Comparison of ENCODE assay signal across 7 cellular contexts in the genomic region with DNA sequence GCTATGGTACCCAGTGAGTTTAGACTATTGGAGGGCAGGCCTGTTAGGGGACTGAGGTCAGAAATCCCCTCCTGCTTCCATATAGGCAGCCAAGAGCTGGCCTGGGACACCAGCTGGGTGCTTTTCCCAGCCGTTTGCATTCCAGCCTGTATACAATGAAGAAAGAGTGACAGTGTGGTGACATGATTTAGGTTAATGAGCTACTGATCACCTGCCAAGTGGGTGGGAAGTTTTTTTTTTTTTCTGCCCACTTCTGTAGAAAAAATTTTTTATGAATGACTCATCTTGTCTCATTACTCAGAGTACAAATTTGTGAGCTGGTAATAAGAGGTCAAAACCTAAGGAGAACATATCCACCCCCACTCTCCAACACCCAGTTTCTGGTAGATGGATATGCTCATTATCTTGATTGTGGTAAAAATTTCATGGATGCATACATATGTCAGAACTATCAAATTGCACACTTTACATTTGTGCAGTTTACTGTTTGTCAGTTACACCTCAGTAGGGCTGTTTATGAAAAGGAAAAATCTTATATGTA. TPM values are rescaled to one million over a fixed set of nuclear protein-coding genes. Genes with fewer than 3 reads are reported as not detected.
DNase-seq lines count a peak whose midpoint lies in the region; ATAC-seq lines count a peak whose summit lies in the region.

No MANE protein-coding gene starts in this region.

- no peaks in the 10 kb centered on the region for H3K36me3 Mint-ChIP-seq in stimulated activated effector memory CD8-positive, alpha-beta T cell treated with anti-CD3 and anti-CD28 coated beads, Interleukin-12 subunit alpha, Interleukin-12 subunit beta, amount 100 ng/mL, for 72 hours
- no peaks in the 10 kb centered on the region for H3K36me3 Mint-ChIP-seq in CD4-positive, alpha-beta memory T cell

- intact Hi-C loops in CD4-positive, alpha-beta memory T cell (cut with micrococcal nuclease): no loop called here

- H3K4me1 ChIP-seq in CD4-positive, alpha-beta memory T cell (ENCODE audit: insufficient read depth, low read length): no peaks in the 10 kb centered on the region

- peaks cover 9% of the 10 kb centered on the region for H3K4me1 Mint-ChIP-seq in stimulated activated effector memory CD8-positive, alpha-beta T cell treated with anti-CD3 and anti-CD28 coated beads, Interleukin-12 subunit alpha, Interleukin-12 subunit beta, amount 100 ng/mL, for 72 hours
- no peaks in the 10 kb centered on the region for H3K4me1 Mint-ChIP-seq in CD4-positive, alpha-beta memory T cell

- no peaks in the 10 kb centered on the region for H3K36me3 ChIP-seq in CD4-positive, alpha-beta memory T cell (ENCODE audit: insufficient read depth, low read length)

- peaks cover 0 to 2% of the 10 kb centered on the region in 2 donors for H3K27me3 Mint-ChIP-seq in CD4-positive, alpha-beta memory T cell

- H3K27me3 ChIP-seq in CD4-positive, alpha-beta memory T cell (ENCODE audit: insufficient read depth, low read length): no peaks in the 10 kb centered on the region

- no peaks in the 10 kb centered on the region for H3K9me3 ChIP-seq in CD4-positive, alpha-beta memory T cell (ENCODE audit: control insufficient read depth in 1 of 2, low read length in 2 of 2)

- peak; percentile 21 for DNase-seq in NCI-H2227 (lab: John Stamatoyannopoulos, UW; ENCODE audit: unreplicated experiment)
- no peak for DNase-seq in stimulated activated effector memory CD8-positive, alpha-beta T cell treated with anti-CD3 and anti-CD28 coated beads, Interleukin-12 subunit alpha, Interleukin-12 subunit beta, amount 100 ng/mL, for 72 hours (ENCODE audit: low spot score in 2 of 2)
- no peak for DNase-seq in CD4-positive, alpha-beta memory T cell

- H3K9me3 Mint-ChIP-seq in stimulated activated effector memory CD8-positive, alpha-beta T cell treated with anti-CD3 and anti-CD28 coated beads, Interleukin-12 subunit alpha, Interleukin-12 subunit beta, amount 100 ng/mL, for 72 hours: no peaks in the 10 kb centered on the region
- H3K9me3 Mint-ChIP-seq in CD4-positive, alpha-beta memory T cell: no peaks in the 10 kb centered on the region

- no peak overlapping the region for H3K4me3 Mint-ChIP-seq in stimulated activated effector memory CD8-positive, alpha-beta T cell treated with anti-CD3 and anti-CD28 coated beads, Interleukin-12 subunit alpha, Interleukin-12 subunit beta, amount 100 ng/mL, for 72 hours
- H3K4me3 Mint-ChIP-seq in CD4-positive, alpha-beta memory T cell: no peak overlapping the region

- POLR2A ChIA-PET in CD4-positive, alpha-beta memory T cell (lab: Charles Lee; ENCODE audit: partially characterized antibody): no interaction called here

- H3K4me3 ChIP-seq in CD4-positive, alpha-beta memory T cell (ENCODE audit: low read length in 2 of 2): no peak overlapping the region

- no peak overlapping the region for H3K27ac Mint-ChIP-seq in stimulated activated effector memory CD8-positive, alpha-beta T cell treated with anti-CD3 and anti-CD28 coated beads, Interleukin-12 subunit alpha, Interleukin-12 subunit beta, amount 100 ng/mL, for 72 hours
- peak overlapping the region in 1 of 7 donors; percentile 27 for H3K27ac Mint-ChIP-seq in CD4-positive, alpha-beta memory T cell

- ATAC-seq in GM18868 (IDR thresholded peaks at IDR 0.05; ENCODE audit: unreplicated experiment) (peak; percentile 48), esophagus mucosa (peak; percentile 81), HG03442 (IDR thresholded peaks at IDR 0.05; ENCODE audit: unreplicated experiment) (no peak), GM21529 (IDR thresholded peaks at IDR 0.05; ENCODE audit: unreplicated experiment) (no peak)
- ATAC-seq in stimulated activated effector memory CD8-positive, alpha-beta T cell treated with anti-CD3 and anti-CD28 coated beads, Interleukin-12 subunit alpha, Interleukin-12 subunit beta, amount 100 ng/mL, for 72 hours: peak; percentile 90

- CTCF ChIA-PET in CD4-positive, alpha-beta memory T cell (lab: Charles Lee; ENCODE audit: partially characterized antibody): no interaction called here

- no peak overlapping the region for H3K27ac ChIP-seq in CD4-positive, alpha-beta memory T cell (ENCODE audit: low read depth, low read length)

RNA-seq across cellular contexts. Expression of gene CGN, which starts 16.4 kb away (rescaled TPM):
- total RNA-seq in esophagus mucosa: 9.3 TPM
- total RNA-seq in CD4-positive, alpha-beta memory T cell: 1 to 10 TPM in 1 of 2 experiments, under 1 TPM in 1; 0.81 to 1.4 TPM
- 1 to 10 TPM in 1 of 2 donors, not detected in 1; 1.0 TPM for polyA plus RNA-seq in CD4-positive, alpha-beta memory T cell

RNA-seq across cellular contexts. Expression of gene POGZ, which starts 35.5 kb away (rescaled TPM):
- 37.5 TPM for total RNA-seq in esophagus mucosa
- 100 to 1,000 TPM; 125 to 130 TPM for total RNA-seq in CD4-positive, alpha-beta memory T cell
- 1 to 10 TPM in 1 of 2 donors, under 1 TPM in 1; 0.87 to 6.5 TPM for polyA plus RNA-seq in CD4-positive, alpha-beta memory T cell

RNA-seq across cellular contexts. Expression of gene TUFT1, which starts 45.3 kb away (rescaled TPM):
- 36.6 TPM for total RNA-seq in esophagus mucosa
- 1 to 10 TPM; 3.5 to 4.4 TPM for total RNA-seq in CD4-positive, alpha-beta memory T cell
- polyA plus RNA-seq in CD4-positive, alpha-beta memory T cell: 1 to 10 TPM; 5.0 to 5.3 TPM

Comparison
In these comparisons a context has a peak if more than half of its experiments do, and no peak if none do; other contexts are left out.
1. ATAC-seq: peak in GM18868 (single experiment), esophagus mucosa (single experiment) and stimulated activated effector memory CD8-positive, alpha-beta T cell treated with anti-CD3 and anti-CD28 coated beads, Interleukin-12 subunit alpha, Interleukin-12 subunit beta, amount 100 ng/mL, for 72 hours (single experiment); none in HG03442 (single experiment) and GM21529 (single experiment).